In genomic region chr1:47443530-47444316, GRCh38 we compare ENCODE assay signal across 1 cellular context.
TF ChIP-seq lines count a peak whose summit lies in the region.

No MANE protein-coding gene starts in this region.

TF ChIP-seq in GM23338, 12 proteins besides CTCF, POLR2A, EP300 and RAD21:
- TF ChIP-seq ZNF462 (CRISPR knock-in tag; IDR thresholded peaks at IDR 0.05), result no peak
- TF ChIP-seq EZH2 (IDR thresholded peaks at IDR 0.05; ENCODE audit: low read depth, unreplicated experiment), result peak; percentile 57
- TF ChIP-seq POLR2AphosphoS5 (IDR thresholded peaks at IDR 0.05; ENCODE audit: low read depth), result no peak
- TF ChIP-seq, protein P1, sequence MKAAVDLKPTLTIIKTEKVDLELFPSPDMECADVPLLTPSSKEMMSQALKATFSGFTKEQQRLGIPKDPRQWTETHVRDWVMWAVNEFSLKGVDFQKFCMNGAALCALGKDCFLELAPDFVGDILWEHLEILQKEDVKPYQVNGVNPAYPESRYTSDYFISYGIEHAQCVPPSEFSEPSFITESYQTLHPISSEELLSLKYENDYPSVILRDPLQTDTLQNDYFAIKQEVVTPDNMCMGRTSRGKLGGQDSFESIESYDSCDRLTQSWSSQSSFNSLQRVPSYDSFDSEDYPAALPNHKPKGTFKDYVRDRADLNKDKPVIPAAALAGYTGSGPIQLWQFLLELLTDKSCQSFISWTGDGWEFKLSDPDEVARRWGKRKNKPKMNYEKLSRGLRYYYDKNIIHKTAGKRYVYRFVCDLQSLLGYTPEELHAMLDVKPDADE (IDR thresholded peaks at IDR 0.05), result no peak
- no peak for TF ChIP-seq REST (IDR thresholded peaks at IDR 0.05; ENCODE audit: unreplicated experiment)
- no peak for TF ChIP-seq ZNF331 (CRISPR knock-in tag; IDR thresholded peaks at IDR 0.05; ENCODE audit: low read depth)
- no peak for TF ChIP-seq CREB1 (CRISPR knock-in tag; IDR thresholded peaks at IDR 0.05; ENCODE audit: low read depth)
